12 cellular contexts compared by ENCODE assay signal in genomic region chr1:107142370-107142668, GRCh38. TPM values are rescaled to one million over a fixed set of nuclear protein-coding genes. Genes with fewer than 3 reads are reported as not detected.
A peak's percentile ranks its signal among the peaks of the same experiment; 100 is the strongest.
DNase-seq lines count a peak whose midpoint lies in the region; ATAC-seq, FAIRE-seq and TF ChIP-seq lines count a peak whose summit lies in the region.
"Had no signal": no experiment of that assay in that cellular context is flagged by ENCODE, and none has a peak within 500 bp of the region (broad histone marks: within the 10 kb centered on the region; RNA-seq: fewer than 3 reads in every experiment).

No MANE protein-coding gene starts in this region.

- H3K4me1 Mint-ChIP-seq in activated naive CD8-positive, alpha-beta T cell treated with anti-CD3 and anti-CD28 coated beads for 36 hours = peaks cover 22% of the 10 kb centered on the region

- H3K27me3 Mint-ChIP-seq in activated naive CD8-positive, alpha-beta T cell treated with anti-CD3 and anti-CD28 coated beads for 36 hours = peaks cover 56% of the 10 kb centered on the region

- H3K4me3 Mint-ChIP-seq in activated naive CD8-positive, alpha-beta T cell treated with anti-CD3 and anti-CD28 coated beads for 36 hours = peak overlapping the region; percentile 8

- no peaks in the 10 kb centered on the region for H3K9me3 Mint-ChIP-seq in activated naive CD8-positive, alpha-beta T cell treated with anti-CD3 and anti-CD28 coated beads for 36 hours

- POLR2A ChIA-PET in AG04449 (lab: Yijun Ruan, JAX) = interaction anchor here (0.7 kb wide), 1 partner anchor 615 kb away, joined by 3 read pairs; no protein-coding TSS in a partner anchor
- POLR2A ChIA-PET in HepG2 (lab: Yijun Ruan, JAX) = no interaction called here

- ATAC-seq in lower lobe of right lung (no peak), HepG2 (no peak), foreskin keratinocyte (no peak), heart left ventricle (no peak)

- H3K4me2 ChIP-seq in HepG2 (ENCODE audit: low read depth, low read length) = no peak overlapping the region

- no peak overlapping the region for H3K27ac ChIP-seq in lower lobe of right lung
- H3K27ac ChIP-seq in HepG2 (ENCODE audit: extremely low read length, insufficient read depth, low read length) = no peak overlapping the region
- no peak overlapping the region for H3K27ac ChIP-seq in foreskin keratinocyte
- no peak overlapping the region for H3K27ac ChIP-seq in heart left ventricle
- H3K27ac ChIP-seq: neutrophil, SJSA1 had no signal

- no peaks in the 10 kb centered on the region for H3K36me3 Mint-ChIP-seq in activated naive CD8-positive, alpha-beta T cell treated with anti-CD3 and anti-CD28 coated beads for 36 hours

- no peak for FAIRE-seq in HepG2 (lab: Jason Lieb, UNC)

- H3K36me3 ChIP-seq in H7 (replicated peaks; ENCODE audit: control insufficient read depth, insufficient read depth, low read length) = no peaks in the 10 kb centered on the region
- no peaks in the 10 kb centered on the region for H3K36me3 ChIP-seq in lower lobe of right lung
- H3K36me3 ChIP-seq in HepG2 (replicated peaks in 1 of 2; ENCODE audit: control insufficient read depth in 1 of 2, insufficient read depth in 2 of 2, low read length in 2 of 2) = no peaks in the 10 kb centered on the region
- H3K36me3 ChIP-seq in heart left ventricle = no peaks in the 10 kb centered on the region
- H3K36me3 ChIP-seq: neutrophil, SJSA1 had no signal

- DNase-seq in AG04449 (ENCODE audit: low read depth, low spot score) (no peak), H7 (peak; percentile 16), lower lobe of right lung (no peak), HepG2 (ENCODE audit: low spot score) (no peak), foreskin keratinocyte (no peak), NCI-H345 treated with DMSO at 0.1 percent for 48 hours (lab: John Stamatoyannopoulos, UW; ENCODE audit: unreplicated experiment) (no peak), heart left ventricle (no peak)
- DNase-seq in activated naive CD8-positive, alpha-beta T cell treated with anti-CD3 and anti-CD28 coated beads for 36 hours = no peak
- DNase-seq: activated CD4-positive, alpha-beta T cell treated with anti-CD3 and anti-CD28 coated beads, Interleukin-2, amount 50 U/mL, for 4 hours; aorta had no signal

- H2AFZ ChIP-seq in HepG2 (ENCODE audit: low read length) = no peak overlapping the region

- H3K4me1 ChIP-seq in lower lobe of right lung (peaks cover 17% of the 10 kb centered on the region), HepG2 (ENCODE audit: insufficient read depth, low read length) (0 out of 2 replicates have a peak, but pooled peaks cover 5% of the 10 kb centered on the region), foreskin keratinocyte (peaks cover 14% of the 10 kb centered on the region), heart left ventricle (peaks cover 0 to 26% (median 10%) of the 10 kb centered on the region in 12 donors)

- CTCF ChIA-PET in AG04449 (lab: Yijun Ruan, JAX) (interaction anchor here (0.6 to 2.6 kb wide), 20 partner anchors 11 to 617 kb away, joined by 3 to 12 read pairs (median 4); partner anchors contain the start of gene PRMT6), HepG2 (lab: Yijun Ruan, JAX; ENCODE audit: low intra/inter-chr PET ratio, low total read pairs) (interaction anchor here (0.8 kb wide), 1 partner anchor 1609 kb away, joined by 5 read pairs; no protein-coding TSS in a partner anchor)

- TF ChIP-seq POLR2A in HepG2 (IDR thresholded peaks at IDR 0.05; ENCODE audit: insufficient read depth in 1 of 2, low read depth in 2 of 2, low read length in 2 of 2) (no peak), heart left ventricle (IDR thresholded peaks at IDR 0.05) (no peak)

- H3K27me3 ChIP-seq in H7 (ENCODE audit: control insufficient read depth, insufficient read depth, low read length) (peaks cover 6% of the 10 kb centered on the region), lower lobe of right lung (ENCODE audit: low read depth) (peaks cover 28% of the 10 kb centered on the region), HepG2 (ENCODE audit: control insufficient read depth in 1 of 2, insufficient read depth in 2 of 2, low read length in 2 of 2) (peaks cover 5 to 28% of the 10 kb centered on the region in 2 experiments; a peak in 4 of 5 replicates), foreskin keratinocyte (no peaks in the 10 kb centered on the region), heart left ventricle (peaks cover 12 to 78% (median 28%) of the 10 kb centered on the region in 9 donors)

- TF ChIP-seq CTCF in AG04449 (IDR thresholded peaks at IDR 0.05; ENCODE audit: insufficient read depth, low read length, missing control alignments) (no peak), lower lobe of right lung (IDR thresholded peaks at IDR 0.05) (no peak), HepG2 (CRISPR knock-in tag; IDR thresholded peaks at IDR 0.05) (no peak), foreskin keratinocyte (conservative IDR thresholded peaks at IDR 0.05) (no peak), heart left ventricle (IDR thresholded peaks at IDR 0.05) (no peak)

- no peaks in the 10 kb centered on the region for H4K20me1 ChIP-seq in HepG2 (ENCODE audit: insufficient read depth, low read length)

- H3K9me3 ChIP-seq in lower lobe of right lung (no peaks in the 10 kb centered on the region), HepG2 (ENCODE audit: low read length) (no peaks in the 10 kb centered on the region), heart left ventricle (no peaks in the 10 kb centered on the region)
- H3K9me3 ChIP-seq: neutrophil, SJSA1 had no signal

- no TSS peak for BruUV-seq in HepG2 (replicated peaks; lab: Mats Ljungman, UMichigan)

- no peak for TF ChIP-seq EP300 in HepG2 (IDR thresholded peaks at IDR 0.05; ENCODE audit: low read depth in 2 of 2, low read length in 2 of 2)
- no peak for TF ChIP-seq EP300 in HepG2 (CRISPR knock-in tag; IDR thresholded peaks at IDR 0.05; ENCODE audit: borderline replicate concordance)

- no peak for TF ChIP-seq RAD21 in HepG2 (CRISPR knock-in tag; IDR thresholded peaks at IDR 0.05)

- H3K27ac Mint-ChIP-seq in activated naive CD8-positive, alpha-beta T cell treated with anti-CD3 and anti-CD28 coated beads for 36 hours = no peak overlapping the region

- intact Hi-C loops in lower lobe of right lung (cut with DNase I) = no loop called here
- intact Hi-C loops in HepG2 (cut with micrococcal nuclease; ENCODE audit: unreplicated experiment) = loop anchor here (2.0 to 10.0 kb wide), 2 partner anchors 86 to 1118 kb away; partner anchors contain the start of gene PRMT6
- intact Hi-C loops in heart left ventricle (cut with DNase I) = loop anchor here in 1 of 10 donors (10.0 kb wide), 1 partner anchor 1118 kb away; no protein-coding TSS in a partner anchor

- H3K9ac ChIP-seq in HepG2 (ENCODE audit: insufficient read depth, low read depth, low read length) = no peak overlapping the region

- in situ Hi-C loops in HepG2 (cut with HindIII; ENCODE audit: extremely low pct_ligation_motif_present, low pct_unique_long_range_greater_than_20kb) = no loop called here

- peak overlapping the region; percentile 36 for H3K4me3 ChIP-seq in AG04449 (ENCODE audit: low read depth, low read length)
- no peak overlapping the region for H3K4me3 ChIP-seq in H7 (ENCODE audit: insufficient read depth, low read depth, low read length)
- peak overlapping the region; percentile 63 for H3K4me3 ChIP-seq in lower lobe of right lung
- no peak overlapping the region for H3K4me3 ChIP-seq in HepG2 (replicated peaks in 1 of 3; ENCODE audit: insufficient read depth in 1 of 3, low read depth in 2 of 3, low read length in 3 of 3)
- H3K4me3 ChIP-seq in heart left ventricle = no peak overlapping the region

- H3K79me2 ChIP-seq in HepG2 (ENCODE audit: insufficient read depth, low read length) = no peaks in the 10 kb centered on the region

- 0% methylated on average over 3 of the region's 3 CpGs for WGBS in HepG2 (ENCODE audit: low lambda C conversion rate)
- 1 to 5% (median 4%) methylated on average over 3 of the region's 3 CpGs for WGBS in heart left ventricle, 4 donors

TF ChIP-seq in HepG2, 621 proteins besides CTCF, POLR2A, EP300 and RAD21 (continues in another document):
- TF ChIP-seq SNRNP70 (IDR thresholded peaks at IDR 0.05; ENCODE audit: low read depth, low read length) = no peak

RNA-seq across cellular contexts. Expression of gene NTNG1, which starts 1.5 kb away (rescaled TPM):
- total RNA-seq in H7 (2014; rRNA removed; shearing (Covaris generic)) = 3.7 and 5.4 TPM in 2 replicates
- 1 to 10 TPM; 1.6 to 1.9 TPM for total RNA-seq in activated naive CD8-positive, alpha-beta T cell treated with anti-CD3 and anti-CD28 coated beads for 36 hours
- total RNA-seq in lower lobe of right lung = 9.6 TPM
- total RNA-seq in HepG2 (2016; rRNA removed; fragmentation: Illumina TruSeq; extraction: Trizol) = not detected in 2 replicates
- not detected in 2 replicates for total RNA-seq in HepG2 (2016; cell fraction: cytosol; rRNA removed; fragmentation: Illumina TruSeq; extraction: Trizol; ENCODE audit: low read depth)
- total RNA-seq in HepG2 (2016; cell fraction: insoluble cytoplasmic fraction; rRNA removed; fragmentation: Illumina TruSeq; extraction: Trizol) = not detected in 2 replicates
- total RNA-seq in HepG2 (2016; cell fraction: membrane; rRNA removed; fragmentation: Illumina TruSeq; extraction: Trizol) = not detected in 2 replicates
- not detected in 2 replicates for total RNA-seq in HepG2 (2016; cell fraction: nucleus; rRNA removed; fragmentation: Illumina TruSeq; extraction: Trizol)
- polyA plus RNA-seq in HepG2 (2011; rRNA removed) = 0.03 TPM in 1 of 2 replicates, not detected in the other
- 0.01 and 0.04 TPM in 2 replicates for polyA plus RNA-seq in HepG2 (2011; cell fraction: cytosol; rRNA removed)
- 0.05 and 0.10 TPM in 2 replicates for polyA plus RNA-seq in HepG2 (2011; cell fraction: nucleus; rRNA removed)
- not detected in 2 replicates for polyA plus RNA-seq in HepG2 (2012)
- not detected in 2 replicates for polyA plus RNA-seq in HepG2 (2016; cell fraction: cytosol; fragmentation: Illumina TruSeq; extraction: Trizol; ENCODE audit: low read depth)
- not detected in 2 replicates for polyA plus RNA-seq in HepG2 (2016; cell fraction: insoluble cytoplasmic fraction; fragmentation: Illumina TruSeq; extraction: Trizol; ENCODE audit: low read depth)
- not detected in 2 replicates for polyA plus RNA-seq in HepG2 (2016; cell fraction: membrane; fragmentation: Illumina TruSeq; extraction: Trizol; ENCODE audit: low read depth)
- polyA plus RNA-seq in HepG2 (2016; cell fraction: nucleus; fragmentation: Illumina TruSeq; extraction: Trizol; ENCODE audit: insufficient read depth, low read depth) = not detected in 2 replicates
- polyA minus RNA-seq in HepG2 (2011; rRNA and poly(A)+ RNA removed; ENCODE audit: low replicate concordance) = 0.28 TPM in 1 of 2 replicates, not detected in the other
- polyA minus RNA-seq in HepG2 (2011; cell fraction: cytosol; rRNA and poly(A)+ RNA removed) = not detected in 2 replicates
- polyA minus RNA-seq in HepG2 (2011; cell fraction: nucleus; rRNA and poly(A)+ RNA removed) = 0.25 and 0.26 TPM in 2 replicates
- total RNA-seq in foreskin keratinocyte = 8.4 and 9.9 TPM in 2 replicates
- 3.7 and 5.0 TPM in 2 replicates for polyA plus RNA-seq in foreskin keratinocyte
- total RNA-seq in heart left ventricle = 1 to 10 TPM in 1 of 9 donors, not detected in 8; 4.6 TPM
- polyA plus RNA-seq in heart left ventricle = not detected
- total RNA-seq: SJSA1 had no signal
- polyA plus RNA-seq: aorta had no signal

Comparison
In these comparisons a context has a peak if more than half of its experiments do, and no peak if none do; other contexts are left out.
1. H3K4me3 ChIP-seq: peak in AG04449 (single experiment) and lower lobe of right lung (single experiment); none in H7 (single experiment), HepG2 (0 of 3) and heart left ventricle (0 of 12).